ENCODE assay signal across 10 cellular contexts in genomic region chr13:27044837-27045570, GRCh38.
DNase-seq lines count a peak whose midpoint lies in the region; ATAC-seq and TF ChIP-seq lines count a peak whose summit lies in the region.
"Had no signal": no experiment of that assay in that cellular context is flagged by ENCODE, and none has a peak within 500 bp of the region (broad histone marks: within the 10 kb centered on the region; RNA-seq: fewer than 3 reads in every experiment).

No MANE protein-coding gene starts in this region.

- no peaks in the 10 kb centered on the region for H3K36me3 ChIP-seq in CD8-positive, alpha-beta T cell (ENCODE audit: insufficient read depth, low read length)

- peak overlapping the region; percentile 89 for H3K27ac Mint-ChIP-seq in CD8-positive, alpha-beta T cell
- H3K27ac Mint-ChIP-seq in activated naive CD8-positive, alpha-beta T cell treated with anti-CD3 and anti-CD28 coated beads, Interleukin-2, amount 50 U/mL, for 24 hours = peak overlapping the region; percentile 46

- H3K27ac ChIP-seq in CD8-positive, alpha-beta T cell (ENCODE audit: low read depth, low read length) = peak overlapping the region; percentile 48

- peak in 5 of 7 experiments; percentile 8 to 57 (median 19) for DNase-seq in CD8-positive, alpha-beta T cell
- DNase-seq in GM19238 (ENCODE audit: insufficient read length, low spot score) (peak; percentile 32), NCI-H2227 treated with DMSO at 0.1 percent for 48 hours (lab: John Stamatoyannopoulos, UW) (no peak), SIG-M5 treated with dmso at 0.1 percent for 504 hours (lab: John Stamatoyannopoulos, UW; ENCODE audit: unreplicated experiment) (no peak), midbrain (lab: John Stamatoyannopoulos, UW) (no peak)
- DNase-seq in activated naive CD8-positive, alpha-beta T cell treated with anti-CD3 and anti-CD28 coated beads, Interleukin-2, amount 50 U/mL, for 24 hours = no peak
- DNase-seq: NCI-H345, right cardiac atrium had no signal

- no peaks in the 10 kb centered on the region for H3K9me3 Mint-ChIP-seq in CD8-positive, alpha-beta T cell
- no peaks in the 10 kb centered on the region for H3K9me3 Mint-ChIP-seq in activated naive CD8-positive, alpha-beta T cell treated with anti-CD3 and anti-CD28 coated beads, Interleukin-2, amount 50 U/mL, for 24 hours

- no peaks in the 10 kb centered on the region for H3K9me3 ChIP-seq in CD8-positive, alpha-beta T cell (ENCODE audit: low read length)

- peak overlapping the region; percentile 67 for H3K4me3 Mint-ChIP-seq in CD8-positive, alpha-beta T cell
- no peak overlapping the region for H3K4me3 Mint-ChIP-seq in activated naive CD8-positive, alpha-beta T cell treated with anti-CD3 and anti-CD28 coated beads, Interleukin-2, amount 50 U/mL, for 24 hours

- CTCF ChIA-PET in CD8-positive, alpha-beta T cell (lab: Charles Lee) = interaction anchor here (0.8 kb wide), 1 partner anchor 60 kb away, joined by 3 read pairs; no protein-coding TSS in a partner anchor

- H3K4me1 ChIP-seq in CD8-positive, alpha-beta T cell (ENCODE audit: insufficient read depth, low read length) = peaks cover 21% of the 10 kb centered on the region

- intact Hi-C loops in CD8-positive, alpha-beta T cell (cut with DNase I, micrococcal nuclease) = no loop called here

- no peaks in the 10 kb centered on the region for H3K27me3 ChIP-seq in CD8-positive, alpha-beta T cell (ENCODE audit: insufficient read depth, low read length)

- TF ChIP-seq CTCF in CD8-positive, alpha-beta T cell (IDR thresholded peaks at IDR 0.05) = no peak

- H3K4me3 ChIP-seq in CD8-positive, alpha-beta T cell (ENCODE audit: low read depth, low read length) = no peak overlapping the region

- peaks cover 25% of the 10 kb centered on the region for H3K4me1 Mint-ChIP-seq in CD8-positive, alpha-beta T cell (ENCODE audit: low read depth)
- H3K4me1 Mint-ChIP-seq in activated naive CD8-positive, alpha-beta T cell treated with anti-CD3 and anti-CD28 coated beads, Interleukin-2, amount 50 U/mL, for 24 hours = peaks cover 19% of the 10 kb centered on the region

- peaks cover 6% of the 10 kb centered on the region for H3K27me3 Mint-ChIP-seq in CD8-positive, alpha-beta T cell (ENCODE audit: low read depth)
- no peaks in the 10 kb centered on the region for H3K27me3 Mint-ChIP-seq in activated naive CD8-positive, alpha-beta T cell treated with anti-CD3 and anti-CD28 coated beads, Interleukin-2, amount 50 U/mL, for 24 hours

- peak; percentile 85 for ATAC-seq in CD8-positive, alpha-beta T cell
- peak; percentile 44 for ATAC-seq in HG03520 (IDR thresholded peaks at IDR 0.05; ENCODE audit: unreplicated experiment)
- ATAC-seq in activated naive CD8-positive, alpha-beta T cell treated with anti-CD3 and anti-CD28 coated beads, Interleukin-2, amount 50 U/mL, for 24 hours = peak; percentile 57
- ATAC-seq in GM21825 (IDR thresholded peaks at IDR 0.05; ENCODE audit: unreplicated experiment) = no peak
- ATAC-seq: right cardiac atrium had no signal

- no peaks in the 10 kb centered on the region for H3K36me3 Mint-ChIP-seq in CD8-positive, alpha-beta T cell
- no peaks in the 10 kb centered on the region for H3K36me3 Mint-ChIP-seq in activated naive CD8-positive, alpha-beta T cell treated with anti-CD3 and anti-CD28 coated beads, Interleukin-2, amount 50 U/mL, for 24 hours (ENCODE audit: low read depth)

- POLR2A ChIA-PET in CD8-positive, alpha-beta T cell (lab: Charles Lee) = interaction anchor here (0.9 to 1.0 kb wide), 2 partner anchors 59 to 210 kb away, joined by 3 read pairs; no protein-coding TSS in a partner anchor

Comparison
In these comparisons a context has a peak if more than half of its experiments do, and no peak if none do; other contexts are left out.
1. DNase-seq: peak in CD8-positive, alpha-beta T cell (5 of 7) and GM19238 (single experiment); none in activated naive CD8-positive, alpha-beta T cell treated with anti-CD3 and anti-CD28 coated beads, Interleukin-2, amount 50 U/mL, for 24 hours (single experiment), NCI-H2227 treated with DMSO at 0.1 percent for 48 hours (single experiment), SIG-M5 treated with dmso at 0.1 percent for 504 hours (single experiment) and midbrain (single experiment).